In the genomic region with DNA sequence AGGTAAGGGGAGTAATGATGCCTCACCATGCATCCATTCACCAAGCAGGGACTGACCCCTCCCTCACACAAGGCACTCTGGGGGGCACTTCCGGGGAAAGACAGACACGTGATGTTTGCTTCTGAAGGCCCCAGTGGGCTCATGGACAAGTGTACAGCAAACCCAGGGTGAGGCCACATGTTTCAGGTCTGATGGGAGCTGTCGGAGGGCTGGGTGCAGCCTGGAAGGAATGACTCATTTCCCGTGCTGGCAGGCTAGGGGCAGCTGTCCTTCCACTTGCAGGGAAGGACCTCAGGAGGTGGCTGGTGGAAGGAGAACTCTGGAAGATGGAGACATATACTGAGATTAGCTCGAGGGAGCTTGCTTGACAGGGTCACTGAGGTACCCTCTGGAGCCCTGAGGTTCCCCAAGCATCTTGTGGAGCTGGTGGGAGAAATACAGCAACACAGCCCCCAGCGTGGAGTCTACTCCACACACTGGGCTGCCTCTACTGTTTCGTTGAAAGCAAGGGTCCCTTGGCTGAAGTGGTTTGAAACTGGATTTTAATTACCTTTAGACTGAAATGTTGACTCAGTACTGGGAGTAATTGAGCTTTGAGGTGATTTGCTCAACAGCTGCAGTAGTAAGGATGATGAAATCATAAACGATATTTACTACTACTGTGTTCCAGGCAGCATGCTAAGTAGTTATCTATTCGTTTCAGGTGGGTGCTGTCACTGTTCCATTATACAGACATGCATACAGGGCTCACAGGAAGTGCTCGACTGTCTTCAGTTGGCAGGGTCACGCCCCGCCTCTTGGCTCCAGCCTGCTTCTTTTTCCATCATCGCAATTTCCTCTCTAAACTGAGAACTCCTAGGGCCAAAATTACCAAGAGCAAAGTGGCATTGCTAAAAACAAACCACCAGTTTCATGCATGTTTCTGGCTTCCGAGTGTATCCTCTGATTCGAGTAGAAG, we compare ENCODE assay signal across 8 cellular contexts.
DNase-seq lines count a peak whose midpoint lies in the region; ATAC-seq and TF ChIP-seq lines count a peak whose summit lies in the region.

No MANE protein-coding gene starts in this region.

- H4K20me1 ChIP-seq in OCI-LY7 (ENCODE audit: insufficient read depth, low read length) = no peaks in the 10 kb centered on the region

- no peak overlapping the region for H3K9ac ChIP-seq in stomach smooth muscle (ENCODE audit: low read length in 2 of 2)
- no peak overlapping the region for H3K9ac ChIP-seq in endodermal cell (ENCODE audit: extremely low read depth, low read length, poor library complexity, severe bottlenecking)

- H3K27ac Mint-ChIP-seq in endodermal cell = no peak overlapping the region

- H3K4me1 Mint-ChIP-seq in endodermal cell = peaks cover 12% of the 10 kb centered on the region

- peak in 1 of 2 donors; percentile 52 for ATAC-seq in lower lobe of right lung
- no peak for ATAC-seq in HG02798 (IDR thresholded peaks at IDR 0.05; ENCODE audit: poor library complexity, unreplicated experiment)
- no peak for ATAC-seq in GM21423 (IDR thresholded peaks at IDR 0.05; ENCODE audit: unreplicated experiment)

- H3K4me1 ChIP-seq in OCI-LY7 (ENCODE audit: insufficient read depth, low read length, poor library complexity, severe bottlenecking) = peaks cover 11% of the 10 kb centered on the region
- H3K4me1 ChIP-seq in ascending aorta = peaks cover 39 to 58% of the 10 kb centered on the region in 2 donors
- H3K4me1 ChIP-seq in lower lobe of right lung = peaks cover 44% of the 10 kb centered on the region
- peaks cover 46% of the 10 kb centered on the region for H3K4me1 ChIP-seq in stomach smooth muscle (ENCODE audit: control insufficient read depth, insufficient read depth, low read length)
- H3K4me1 ChIP-seq in endodermal cell (ENCODE audit: control insufficient read depth, insufficient read depth, low read length) = peaks cover 5% of the 10 kb centered on the region

- no peaks in the 10 kb centered on the region for H3K9me2 ChIP-seq in OCI-LY7 (ENCODE audit: insufficient read depth, low read length)

- H3K79me2 ChIP-seq in OCI-LY7 (ENCODE audit: insufficient read depth, low read depth, low read length) = no peaks in the 10 kb centered on the region

- WGBS in endodermal cell (ENCODE audit: insufficient coverage in 1 of 2, insufficient read length in 1 of 2), 2 experiments = 70 to 77% methylated on average over 11 to 15 of the region's 15 CpGs

- no peak overlapping the region for H3K4me3 ChIP-seq in OCI-LY7 (ENCODE audit: low read depth, low read length, poor library complexity, severe bottlenecking)
- H3K4me3 ChIP-seq in ascending aorta = peak overlapping the region in 1 of 2 donors; percentile 6
- no peak overlapping the region for H3K4me3 ChIP-seq in lower lobe of right lung
- no peak overlapping the region for H3K4me3 ChIP-seq in stomach smooth muscle (ENCODE audit: low read length in 2 of 2)
- H3K4me3 ChIP-seq in endodermal cell (ENCODE audit: low read length) = no peak overlapping the region

- peak overlapping the region; percentile 33 for H2AFZ ChIP-seq in OCI-LY7 (ENCODE audit: low read length)

- CTCF ChIA-PET in OCI-LY7 (lab: Charles Lee; ENCODE audit: unreplicated experiment) = no interaction called here

- H3K27me3 Mint-ChIP-seq in endodermal cell (ENCODE audit: insufficient read depth) = no peaks in the 10 kb centered on the region

- H3K27ac ChIP-seq in OCI-LY7 (ENCODE audit: low read depth, low read length, poor library complexity, severe bottlenecking) (no peak overlapping the region), ascending aorta (peak overlapping the region; percentile 90 to 96), lower lobe of right lung (peak overlapping the region; percentile 77), stomach smooth muscle (ENCODE audit: low read length) (peak overlapping the region; percentile 24), endodermal cell (ENCODE audit: low read depth, low read length) (no peak overlapping the region)

- TF ChIP-seq CTCF in OCI-LY7 (conservative IDR thresholded peaks at IDR 0.05; ENCODE audit: low read length) (no peak), ascending aorta (IDR thresholded peaks at IDR 0.05) (peak in 1 of 3 experiments; percentile 15), lower lobe of right lung (IDR thresholded peaks at IDR 0.05) (no peak), endodermal cell (conservative IDR thresholded peaks at IDR 0.05) (no peak)

- POLR2A ChIA-PET in OCI-LY7 (lab: Charles Lee) = no interaction called here

- intact Hi-C loops in OCI-LY7 (cut with micrococcal nuclease; ENCODE audit: unreplicated experiment) = no loop called here
- intact Hi-C loops in ascending aorta (cut with DNase I) = loop anchor here (5.0 kb wide), 3 partner anchors 69 to 184 kb away; no protein-coding TSS in a partner anchor
- intact Hi-C loops in lower lobe of right lung (cut with DNase I) = no loop called here

- no peaks in the 10 kb centered on the region for H3K36me3 Mint-ChIP-seq in endodermal cell (ENCODE audit: low read depth)

- no peaks in the 10 kb centered on the region for H3K27me3 ChIP-seq in ascending aorta
- H3K27me3 ChIP-seq in lower lobe of right lung (ENCODE audit: low read depth) = no peaks in the 10 kb centered on the region
- H3K27me3 ChIP-seq in stomach smooth muscle (ENCODE audit: control insufficient read depth in 1 of 2, insufficient read depth in 2 of 2, low read length in 2 of 2) = no peaks in the 10 kb centered on the region
- H3K27me3 ChIP-seq in endodermal cell (ENCODE audit: control insufficient read depth, insufficient read depth, low read length, poor library complexity, severe bottlenecking) = no peaks in the 10 kb centered on the region

- peak; percentile 51 for DNase-seq in GM04504 (ENCODE audit: low read depth)
- peak; percentile 56 for DNase-seq in OCI-LY7 (ENCODE audit: low spot score)
- peak; percentile 79 to 95 for DNase-seq in ascending aorta (ENCODE audit: low spot score in 2 of 2)
- no peak for DNase-seq in lower lobe of right lung
- DNase-seq in endodermal cell = no peak

- H3K36me3 ChIP-seq in OCI-LY7 (ENCODE audit: insufficient read depth, low read length) (no peaks in the 10 kb centered on the region), ascending aorta (no peaks in the 10 kb centered on the region), lower lobe of right lung (no peaks in the 10 kb centered on the region), stomach smooth muscle (ENCODE audit: control insufficient read depth in 2 of 2, insufficient read depth in 2 of 2, low read length in 2 of 2) (no peaks in the 10 kb centered on the region), endodermal cell (ENCODE audit: control insufficient read depth, insufficient read depth, low read length) (no peaks in the 10 kb centered on the region)

- H3K9me3 ChIP-seq in OCI-LY7 (ENCODE audit: low read length) = no peaks in the 10 kb centered on the region
- H3K9me3 ChIP-seq in ascending aorta = no peaks in the 10 kb centered on the region
- H3K9me3 ChIP-seq in lower lobe of right lung = no peaks in the 10 kb centered on the region
- H3K9me3 ChIP-seq in stomach smooth muscle (ENCODE audit: control insufficient read depth in 2 of 2, low read length in 2 of 2) = no peaks in the 10 kb centered on the region
- no peaks in the 10 kb centered on the region for H3K9me3 ChIP-seq in endodermal cell (ENCODE audit: control insufficient read depth, low read length)

- H3K4me2 ChIP-seq in OCI-LY7 (ENCODE audit: low read length) = peak overlapping the region; percentile 31; the same call in 1 of the 2 replicates

- H3K9me3 Mint-ChIP-seq in endodermal cell = no peaks in the 10 kb centered on the region

- BruUV-seq in OCI-LY7 (replicated peaks; lab: Mats Ljungman, UMichigan) = no TSS peak

- H3K4me3 Mint-ChIP-seq in endodermal cell = no peak overlapping the region

Comparison
In these comparisons a context has a peak if more than half of its experiments do, and no peak if none do; other contexts are left out.
1. DNase-seq: peak in GM04504 (single experiment), OCI-LY7 (single experiment) and ascending aorta (2 of 2); none in lower lobe of right lung (single experiment) and endodermal cell (single experiment).
2. H3K27ac ChIP-seq: peak in ascending aorta (2 of 2), lower lobe of right lung (single experiment) and stomach smooth muscle (single experiment); none in OCI-LY7 (single experiment) and endodermal cell (single experiment).